Comparison of ENCODE assay signal across 21 cellular contexts in genomic region chr10:11246752-11247467, GRCh38.
DNase-seq lines count a peak whose midpoint lies in the region; ATAC-seq, FAIRE-seq and TF ChIP-seq lines count a peak whose summit lies in the region.
"Had no signal": no experiment of that assay in that cellular context is flagged by ENCODE, and none has a peak within 500 bp of the region (broad histone marks: within the 10 kb centered on the region; RNA-seq: fewer than 3 reads in every experiment).

No MANE protein-coding gene starts in this region.

- no peak overlapping the region for H3K4me3 Mint-ChIP-seq in CD4-positive, alpha-beta memory T cell
- H3K4me3 Mint-ChIP-seq: T-helper 2 cell treated with Interferon-gamma antibody and Interleukin-4, amounts not matched to agents 5 μg/mL and 100 μg/mL, for 36 hours had no signal

- H3K4me1 Mint-ChIP-seq in CD4-positive, alpha-beta memory T cell = peaks cover 15 to 37% (median 26%) of the 10 kb centered on the region in 4 donors

- H2AFZ ChIP-seq in GM12878 (ENCODE audit: control insufficient read depth, low read depth, low read length) = no peak overlapping the region; the same call in 1 of the 2 replicates

- peaks cover 81% of the 10 kb centered on the region for H3K79me2 ChIP-seq in GM12878 (ENCODE audit: control insufficient read depth, insufficient read depth, low read length)

- peak; percentile 61 for FAIRE-seq in GM12878 (lab: Jason Lieb, UNC)

- H3K9ac ChIP-seq in GM12878 (ENCODE audit: control insufficient read depth, insufficient read depth, low read length) = peak overlapping the region; percentile 78

- ATAC-seq in GM18868 (IDR thresholded peaks at IDR 0.05; ENCODE audit: unreplicated experiment) = peak; percentile 33
- peak; percentile 39 for ATAC-seq in HG02798 (IDR thresholded peaks at IDR 0.05; ENCODE audit: poor library complexity, unreplicated experiment)
- peak; percentile 61 for ATAC-seq in GM12878
- ATAC-seq in HG02571 (IDR thresholded peaks at IDR 0.05; ENCODE audit: unreplicated experiment) = no peak
- ATAC-seq: mucosa of descending colon had no signal

- in situ Hi-C loops in GM12878 (cut with MboI) = no loop called here

- RAD21 ChIA-PET in GM12878 (lab: Charles Lee; ENCODE audit: unreplicated experiment) = interaction anchor here (0.7 to 15.0 kb wide), 13 partner anchors 11 to 101 kb away, joined by 3 to 212 read pairs (median 4); no protein-coding TSS in a partner anchor

- CTCF ChIA-PET in CD4-positive, alpha-beta memory T cell (lab: Charles Lee; ENCODE audit: partially characterized antibody) = interaction anchor here (1.0 to 2.3 kb wide), 3 partner anchors 12 to 23 kb away, joined by 3 to 9 read pairs (median 3); no protein-coding TSS in a partner anchor
- CTCF ChIA-PET in GM12878 (lab: Yijun Ruan, JAX) = interaction anchor here (0.7 to 7.6 kb wide), 13 partner anchors 8 to 134 kb away, joined by 3 to 89 read pairs (median 4); no protein-coding TSS in a partner anchor

- H3K4me3 ChIP-seq in CD4-positive, alpha-beta memory T cell (ENCODE audit: low read length in 2 of 2) = no peak overlapping the region
- peak overlapping the region; percentile 45 for H3K4me3 ChIP-seq in GM12878
- no peak overlapping the region for H3K4me3 ChIP-seq in H7 (ENCODE audit: insufficient read depth, low read depth, low read length)
- H3K4me3 ChIP-seq in SJCRH30 = no peak overlapping the region
- H3K4me3 ChIP-seq: ascending aorta, HAP-1, mucosa of descending colon, right atrium auricular region had no signal

- 0 out of 2 replicates have a peak, but pooled peaks have one; percentile 2 for TF ChIP-seq RAD21 in GM12878 (IDR thresholded peaks at IDR 0.05; ENCODE audit: insufficient read depth, low read depth, low read length)

- H3K36me3 ChIP-seq in CD4-positive, alpha-beta memory T cell (ENCODE audit: insufficient read depth, low read length) = peaks cover 56% of the 10 kb centered on the region
- peaks cover 15 to 34% of the 10 kb centered on the region in 2 experiments for H3K36me3 ChIP-seq in GM12878 (ENCODE audit: control insufficient read depth in 2 of 2, insufficient read depth in 2 of 2, low read length in 1 of 2)
- H3K36me3 ChIP-seq in H7 (replicated peaks; ENCODE audit: control insufficient read depth, insufficient read depth, low read length) = no peaks in the 10 kb centered on the region
- H3K36me3 ChIP-seq in SJCRH30 = peaks cover 2% of the 10 kb centered on the region
- H3K36me3 ChIP-seq: HAP-1, right atrium auricular region had no signal

- H3K27me3 ChIP-seq in CD4-positive, alpha-beta memory T cell (ENCODE audit: insufficient read depth, low read length) = no peaks in the 10 kb centered on the region
- H3K27me3 ChIP-seq in GM12878 (replicated peaks in 1 of 2; ENCODE audit: control insufficient read depth in 2 of 2, insufficient read depth in 2 of 2, low read length in 1 of 2) (no peaks in the 10 kb centered on the region), H7 (ENCODE audit: control insufficient read depth, insufficient read depth, low read length) (no peaks in the 10 kb centered on the region), SJCRH30 (no peaks in the 10 kb centered on the region)
- H3K27me3 ChIP-seq: ascending aorta, right atrium auricular region had no signal

- H3K9me3 ChIP-seq in CD4-positive, alpha-beta memory T cell (ENCODE audit: control insufficient read depth in 1 of 2, low read length in 2 of 2) = no peaks in the 10 kb centered on the region
- H3K9me3 ChIP-seq in GM12878 (replicated peaks; ENCODE audit: control insufficient read depth, insufficient read depth, low read length) = no peaks in the 10 kb centered on the region
- H3K9me3 ChIP-seq in SJCRH30 (replicated peaks) = no peaks in the 10 kb centered on the region
- H3K9me3 ChIP-seq: ascending aorta, HAP-1, mucosa of descending colon, right atrium auricular region had no signal

- no peaks in the 10 kb centered on the region for H3K9me3 Mint-ChIP-seq in CD4-positive, alpha-beta memory T cell
- H3K9me3 Mint-ChIP-seq: T-helper 2 cell treated with Interferon-gamma antibody and Interleukin-4, amounts not matched to agents 5 μg/mL and 100 μg/mL, for 36 hours had no signal

- intact Hi-C loops in CD4-positive, alpha-beta memory T cell (cut with micrococcal nuclease) = no loop called here
- intact Hi-C loops in GM12878 (cut with micrococcal nuclease; ENCODE audit: unreplicated experiment) = loop anchor here (2.0 to 5.0 kb wide), 2 partner anchors 24 to 140 kb away; no protein-coding TSS in a partner anchor

- peaks cover 33 to 58% of the 10 kb centered on the region in 2 donors for H3K36me3 Mint-ChIP-seq in CD4-positive, alpha-beta memory T cell

- H3K4me2 ChIP-seq in GM12878 (ENCODE audit: control insufficient read depth, insufficient read depth) = peak overlapping the region; percentile 97

- peak; percentile 75 for TF ChIP-seq POLR2A in GM12878 (IDR thresholded peaks at IDR 0.05; ENCODE audit: low read depth, low read length)

- SMC1A ChIA-PET in GM12878 (lab: Charles Lee; ENCODE audit: uncharacterized antibody, unreplicated experiment) = interaction anchor here (0.8 to 15.6 kb wide), 13 partner anchors 9 to 249 kb away, joined by 3 to 417 read pairs (median 5); no protein-coding TSS in a partner anchor

- peaks cover 73% of the 10 kb centered on the region for H3K4me1 ChIP-seq in CD4-positive, alpha-beta memory T cell (ENCODE audit: insufficient read depth, low read length)
- H3K4me1 ChIP-seq in GM12878 (ENCODE audit: control insufficient read depth, insufficient read depth, low read length) (peaks cover 65% of the 10 kb centered on the region), SJCRH30 (peaks cover 13% of the 10 kb centered on the region)

- H3K27ac ChIP-seq in CD4-positive, alpha-beta memory T cell (ENCODE audit: low read depth, low read length) = peak overlapping the region; percentile 11
- H3K27ac ChIP-seq in GM12878 (ENCODE audit: control insufficient read depth, insufficient read depth) = peak overlapping the region; percentile 97
- H3K27ac ChIP-seq in SJCRH30 = no peak overlapping the region
- H3K27ac ChIP-seq: ascending aorta, right atrium auricular region had no signal

- TF ChIP-seq CTCF in GM12878 (IDR thresholded peaks at IDR 0.05 in 2 of 3, conservative IDR thresholded peaks at IDR 0.05 in 1 of 3; ENCODE audit: control insufficient read depth in 2 of 3, extremely low read depth in 1 of 3, insufficient read depth in 1 of 3, low read depth in 3 of 3, low read length in 3 of 3) = no peak

- WGBS in GM12878 (ENCODE audit: insufficient coverage, insufficient replicate concordance, low lambda C conversion rate, missing lambda C conversion rate) = 34% methylated on average over 24 of the region's 24 CpGs

- H3K27me3 Mint-ChIP-seq in CD4-positive, alpha-beta memory T cell = no peaks in the 10 kb centered on the region

- TF ChIP-seq EP300 in GM12878 (IDR thresholded peaks at IDR 0.05; ENCODE audit: borderline replicate concordance in 1 of 2, control insufficient read depth in 1 of 2, low read depth in 2 of 2, low read length in 2 of 2) = peak; percentile 81 to 88

- BruUV-seq in GM12878 (replicated peaks; lab: Mats Ljungman, UMichigan) = no TSS peak

- POLR2A ChIA-PET in CD4-positive, alpha-beta memory T cell (lab: Charles Lee; ENCODE audit: partially characterized antibody) = interaction anchor here (1.2 to 2.7 kb wide), 2 partner anchors 21 to 97 kb away, joined by 3 to 11 read pairs; no protein-coding TSS in a partner anchor
- POLR2A ChIA-PET in GM12878 (lab: Charles Lee) = interaction anchor here (1.0 to 8.2 kb wide), 9 partner anchors 9 to 99 kb away, joined by 3 to 130 read pairs (median 7); no protein-coding TSS in a partner anchor

- H4K20me1 ChIP-seq in GM12878 (ENCODE audit: control insufficient read depth, insufficient read depth) = no peaks in the 10 kb centered on the region

- DNase-seq in CD4-positive, alpha-beta memory T cell = no peak
- DNase-seq in GM12878 (ENCODE audit: low read depth, low spot score) = peak; percentile 87
- no peak for DNase-seq in UCSD-AML1 (lab: John Stamatoyannopoulos, UW; ENCODE audit: unreplicated experiment)
- no peak for DNase-seq in H7
- DNase-seq in SJCRH30 = no peak
- DNase-seq: ACHN; activated CD4-positive, alpha-beta T cell treated with anti-CD3 and anti-CD28 coated beads for 1 hour; activated gamma-delta T cell; Karpas-422; NCI-H146; NCI-H446; nucleus accumbens; SHP77 treated with DMSO at 0.1 percent for 48 hours had no signal

- H3K27ac Mint-ChIP-seq in CD4-positive, alpha-beta memory T cell = no peak overlapping the region
- H3K27ac Mint-ChIP-seq: T-helper 2 cell treated with Interferon-gamma antibody and Interleukin-4, amounts not matched to agents 5 μg/mL and 100 μg/mL, for 36 hours had no signal

TF ChIP-seq in GM12878, 131 proteins besides CTCF, POLR2A, EP300 and RAD21 (continues in another document):
- no peak for TF ChIP-seq ZNF622 (IDR thresholded peaks at IDR 0.05)
- peak; percentile 83; the same call in 1 of the 2 replicates for TF ChIP-seq ZBED1 (IDR thresholded peaks at IDR 0.05; ENCODE audit: borderline replicate concordance)
- no peak for TF ChIP-seq ZBTB33 (IDR thresholded peaks at IDR 0.05)
- TF ChIP-seq SMAD1 (IDR thresholded peaks at IDR 0.05; ENCODE audit: low read depth, partially characterized antibody) = peak; percentile 54
- peak; percentile 93 for TF ChIP-seq NBN (IDR thresholded peaks at IDR 0.05)
